1 cellular context compared by ENCODE assay signal in the genomic region with DNA sequence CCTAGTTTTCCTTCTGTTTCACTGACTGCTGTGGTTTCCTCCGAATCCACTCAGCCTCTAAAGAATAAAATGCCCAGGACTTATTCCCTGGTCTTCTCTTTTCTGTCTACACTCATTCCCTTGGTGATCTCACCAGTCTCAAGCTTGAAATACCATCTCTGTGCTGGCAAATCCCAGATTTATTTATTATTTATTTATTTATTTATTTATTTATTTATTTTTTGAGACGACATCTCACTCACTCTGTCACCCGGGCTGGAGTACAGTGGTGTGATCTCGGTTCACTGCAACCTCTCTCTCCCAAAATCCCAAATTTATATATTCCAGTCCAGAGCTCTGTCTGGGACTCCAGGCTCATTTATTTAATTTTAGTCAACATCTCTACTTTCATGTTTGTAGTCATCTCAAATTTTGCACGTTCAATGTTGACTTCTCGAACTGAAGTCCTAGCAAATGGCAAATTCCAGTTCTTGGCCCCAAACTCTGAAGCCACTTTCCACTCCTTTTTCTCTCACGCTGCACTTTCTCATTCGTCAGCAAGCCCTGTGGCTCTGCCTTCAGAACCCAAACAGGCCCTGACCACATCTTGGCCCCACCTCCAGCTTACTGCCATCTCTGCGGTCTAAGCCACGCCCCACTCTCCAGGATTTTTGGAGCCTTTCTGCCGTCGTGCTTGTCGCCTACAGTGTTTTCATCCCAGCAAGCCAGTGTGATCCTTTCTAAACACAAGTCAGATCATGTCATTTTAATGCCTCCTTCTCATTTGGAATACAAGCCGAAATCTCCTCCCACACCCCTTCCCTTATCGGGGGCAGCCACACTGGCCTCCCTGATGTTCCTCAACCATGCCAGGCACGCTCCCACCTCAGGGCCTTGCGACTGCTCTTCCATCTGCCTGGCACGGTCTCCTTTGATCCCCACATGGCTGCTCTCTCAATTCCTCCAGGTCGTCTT.
A peak's percentile ranks its signal among the peaks of the same experiment; 100 is the strongest.
TF ChIP-seq lines count a peak whose summit lies in the region.

No MANE protein-coding gene starts in this region.

TF ChIP-seq in HEK293, 187 proteins besides CTCF, POLR2A, EP300 and RAD21 (continued from another document and continues in another):
- no peak for TF ChIP-seq ZNF544 (tag by site-specific recombination; IDR thresholded peaks at IDR 0.05)
- TF ChIP-seq ZNF626 (tag by site-specific recombination; IDR thresholded peaks at IDR 0.05), result no peak
- peak; percentile 82 for TF ChIP-seq ZFHX2 (tag by site-specific recombination; conservative IDR thresholded peaks at IDR 0.05)
- TF ChIP-seq ZNF473 (tag by site-specific recombination; IDR thresholded peaks at IDR 0.05), result no peak
- TF ChIP-seq, protein P1, sequence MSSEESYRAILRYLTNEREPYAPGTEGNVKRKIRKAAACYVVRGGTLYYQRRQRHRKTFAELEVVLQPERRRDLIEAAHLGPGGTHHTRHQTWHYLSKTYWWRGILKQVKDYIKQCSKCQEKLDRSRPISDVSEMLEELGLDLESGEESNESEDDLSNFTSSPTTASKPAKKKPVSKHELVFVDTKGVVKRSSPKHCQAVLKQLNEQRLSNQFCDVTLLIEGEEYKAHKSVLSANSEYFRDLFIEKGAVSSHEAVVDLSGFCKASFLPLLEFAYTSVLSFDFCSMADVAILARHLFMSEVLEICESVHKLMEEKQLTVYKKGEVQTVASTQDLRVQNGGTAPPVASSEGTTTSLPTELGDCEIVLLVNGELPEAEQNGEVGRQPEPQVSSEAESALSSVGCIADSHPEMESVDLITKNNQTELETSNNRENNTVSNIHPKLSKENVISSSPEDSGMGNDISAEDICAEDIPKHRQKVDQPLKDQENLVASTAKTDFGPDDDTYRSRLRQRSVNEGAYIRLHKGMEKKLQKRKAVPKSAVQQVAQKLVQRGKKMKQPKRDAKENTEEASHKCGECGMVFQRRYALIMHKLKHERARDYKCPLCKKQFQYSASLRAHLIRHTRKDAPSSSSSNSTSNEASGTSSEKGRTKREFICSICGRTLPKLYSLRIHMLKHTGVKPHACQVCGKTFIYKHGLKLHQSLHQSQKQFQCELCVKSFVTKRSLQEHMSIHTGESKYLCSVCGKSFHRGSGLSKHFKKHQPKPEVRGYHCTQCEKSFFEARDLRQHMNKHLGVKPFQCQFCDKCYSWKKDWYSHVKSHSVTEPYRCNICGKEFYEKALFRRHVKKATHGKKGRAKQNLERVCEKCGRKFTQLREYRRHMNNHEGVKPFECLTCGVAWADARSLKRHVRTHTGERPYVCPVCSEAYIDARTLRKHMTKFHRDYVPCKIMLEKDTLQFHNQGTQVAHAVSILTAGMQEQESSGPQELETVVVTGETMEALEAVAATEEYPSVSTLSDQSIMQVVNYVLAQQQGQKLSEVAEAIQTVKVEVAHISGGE (tag by site-specific recombination; conservative IDR thresholded peaks at IDR 0.05; ENCODE audit: low read depth), result peak; percentile 66
- no peak for TF ChIP-seq SETDB1 (IDR thresholded peaks at IDR 0.05; ENCODE audit: insufficient read length, low read length)
- TF ChIP-seq GLIS2 (tag by site-specific recombination; IDR thresholded peaks at IDR 0.05), result no peak
- peak; percentile 39; the same call in 1 of the 2 replicates for TF ChIP-seq SP7 (tag by site-specific recombination; IDR thresholded peaks at IDR 0.05)
- TF ChIP-seq ZNF391 (tag by site-specific recombination; IDR thresholded peaks at IDR 0.05; ENCODE audit: borderline replicate concordance, low read depth), result no peak
- 0 out of 2 replicates have a peak, but pooled peaks have one; percentile 23 for TF ChIP-seq ZNF404 (tag by site-specific recombination; IDR thresholded peaks at IDR 0.05)
- TF ChIP-seq, protein P2, sequence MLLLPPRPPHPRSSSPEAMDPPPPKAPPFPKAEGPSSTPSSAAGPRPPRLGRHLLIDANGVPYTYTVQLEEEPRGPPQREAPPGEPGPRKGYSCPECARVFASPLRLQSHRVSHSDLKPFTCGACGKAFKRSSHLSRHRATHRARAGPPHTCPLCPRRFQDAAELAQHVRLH (tag by site-specific recombination; IDR thresholded peaks at IDR 0.05), result peak; percentile 34; the same call in 1 of the 2 replicates
- peak; percentile 52; the same call in 1 of the 2 replicates for TF ChIP-seq ZNF266 (tag by site-specific recombination; IDR thresholded peaks at IDR 0.05; ENCODE audit: low read depth)
- peak; percentile 12 for TF ChIP-seq ZNF629 (tag by site-specific recombination; IDR thresholded peaks at IDR 0.05)
- TF ChIP-seq ZNF658 (tag by site-specific recombination; IDR thresholded peaks at IDR 0.05), result no peak
- TF ChIP-seq GLI4 (tag by site-specific recombination; IDR thresholded peaks at IDR 0.05), result no peak
- peak; percentile 91 for TF ChIP-seq PRDM1 (tag by site-specific recombination; IDR thresholded peaks at IDR 0.05)
- no peak; the same call in 1 of the 2 replicates for TF ChIP-seq ZNF433 (tag by site-specific recombination; IDR thresholded peaks at IDR 0.05; ENCODE audit: low read depth)
- no peak for TF ChIP-seq ZNF510 (tag by site-specific recombination; IDR thresholded peaks at IDR 0.05; ENCODE audit: insufficient replicate concordance)
- TF ChIP-seq ZEB2 (tag by site-specific recombination; IDR thresholded peaks at IDR 0.05), result no peak
- TF ChIP-seq, protein P3, sequence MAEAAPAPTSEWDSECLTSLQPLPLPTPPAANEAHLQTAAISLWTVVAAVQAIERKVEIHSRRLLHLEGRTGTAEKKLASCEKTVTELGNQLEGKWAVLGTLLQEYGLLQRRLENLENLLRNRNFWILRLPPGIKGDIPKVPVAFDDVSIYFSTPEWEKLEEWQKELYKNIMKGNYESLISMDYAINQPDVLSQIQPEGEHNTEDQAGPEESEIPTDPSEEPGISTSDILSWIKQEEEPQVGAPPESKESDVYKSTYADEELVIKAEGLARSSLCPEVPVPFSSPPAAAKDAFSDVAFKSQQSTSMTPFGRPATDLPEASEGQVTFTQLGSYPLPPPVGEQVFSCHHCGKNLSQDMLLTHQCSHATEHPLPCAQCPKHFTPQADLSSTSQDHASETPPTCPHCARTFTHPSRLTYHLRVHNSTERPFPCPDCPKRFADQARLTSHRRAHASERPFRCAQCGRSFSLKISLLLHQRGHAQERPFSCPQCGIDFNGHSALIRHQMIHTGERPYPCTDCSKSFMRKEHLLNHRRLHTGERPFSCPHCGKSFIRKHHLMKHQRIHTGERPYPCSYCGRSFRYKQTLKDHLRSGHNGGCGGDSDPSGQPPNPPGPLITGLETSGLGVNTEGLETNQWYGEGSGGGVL (tag by site-specific recombination; IDR thresholded peaks at IDR 0.05), result no peak
- no peak for TF ChIP-seq IKZF3 (tag by site-specific recombination; IDR thresholded peaks at IDR 0.05)
- no peak for TF ChIP-seq ZNF621 (tag by site-specific recombination; IDR thresholded peaks at IDR 0.05)
- TF ChIP-seq, protein P4, sequence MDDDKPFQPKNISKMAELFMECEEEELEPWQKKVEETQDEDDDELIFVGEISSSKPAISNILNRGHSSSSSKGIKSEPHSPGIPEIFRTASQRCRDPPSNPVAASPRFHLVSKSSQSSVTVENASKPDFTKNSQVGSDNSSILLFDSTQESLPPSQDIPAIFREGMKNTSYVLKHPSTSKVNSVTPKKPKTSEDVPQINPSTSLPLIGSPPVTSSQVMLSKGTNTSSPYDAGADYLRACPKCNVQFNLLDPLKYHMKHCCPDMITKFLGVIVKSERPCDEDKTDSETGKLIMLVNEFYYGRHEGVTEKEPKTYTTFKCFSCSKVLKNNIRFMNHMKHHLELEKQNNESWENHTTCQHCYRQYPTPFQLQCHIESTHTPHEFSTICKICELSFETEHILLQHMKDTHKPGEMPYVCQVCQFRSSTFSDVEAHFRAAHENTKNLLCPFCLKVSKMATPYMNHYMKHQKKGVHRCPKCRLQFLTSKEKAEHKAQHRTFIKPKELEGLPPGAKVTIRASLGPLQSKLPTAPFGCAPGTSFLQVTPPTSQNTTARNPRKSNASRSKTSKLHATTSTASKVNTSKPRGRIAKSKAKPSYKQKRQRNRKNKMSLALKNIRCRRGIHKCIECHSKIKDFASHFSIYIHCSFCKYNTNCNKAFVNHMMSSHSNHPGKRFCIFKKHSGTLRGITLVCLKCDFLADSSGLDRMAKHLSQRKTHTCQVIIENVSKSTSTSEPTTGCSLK (tag by site-specific recombination; IDR thresholded peaks at IDR 0.05), result no peak
- TF ChIP-seq ZFP3 (tag by site-specific recombination; IDR thresholded peaks at IDR 0.05; ENCODE audit: low read depth), result no peak
- TF ChIP-seq GLIS1 (tag by site-specific recombination; IDR thresholded peaks at IDR 0.05), result no peak
- no peak for TF ChIP-seq ZNF23 (tag by site-specific recombination; IDR thresholded peaks at IDR 0.05; ENCODE audit: borderline replicate concordance)
- TF ChIP-seq ZNF600 (tag by site-specific recombination; IDR thresholded peaks at IDR 0.05), result peak; percentile 86
- TF ChIP-seq KLF7 (tag by site-specific recombination; IDR thresholded peaks at IDR 0.05; ENCODE audit: borderline replicate concordance), result no peak
- TF ChIP-seq ZNF350 (tag by site-specific recombination; IDR thresholded peaks at IDR 0.05), result no peak
- TF ChIP-seq, protein P5, sequence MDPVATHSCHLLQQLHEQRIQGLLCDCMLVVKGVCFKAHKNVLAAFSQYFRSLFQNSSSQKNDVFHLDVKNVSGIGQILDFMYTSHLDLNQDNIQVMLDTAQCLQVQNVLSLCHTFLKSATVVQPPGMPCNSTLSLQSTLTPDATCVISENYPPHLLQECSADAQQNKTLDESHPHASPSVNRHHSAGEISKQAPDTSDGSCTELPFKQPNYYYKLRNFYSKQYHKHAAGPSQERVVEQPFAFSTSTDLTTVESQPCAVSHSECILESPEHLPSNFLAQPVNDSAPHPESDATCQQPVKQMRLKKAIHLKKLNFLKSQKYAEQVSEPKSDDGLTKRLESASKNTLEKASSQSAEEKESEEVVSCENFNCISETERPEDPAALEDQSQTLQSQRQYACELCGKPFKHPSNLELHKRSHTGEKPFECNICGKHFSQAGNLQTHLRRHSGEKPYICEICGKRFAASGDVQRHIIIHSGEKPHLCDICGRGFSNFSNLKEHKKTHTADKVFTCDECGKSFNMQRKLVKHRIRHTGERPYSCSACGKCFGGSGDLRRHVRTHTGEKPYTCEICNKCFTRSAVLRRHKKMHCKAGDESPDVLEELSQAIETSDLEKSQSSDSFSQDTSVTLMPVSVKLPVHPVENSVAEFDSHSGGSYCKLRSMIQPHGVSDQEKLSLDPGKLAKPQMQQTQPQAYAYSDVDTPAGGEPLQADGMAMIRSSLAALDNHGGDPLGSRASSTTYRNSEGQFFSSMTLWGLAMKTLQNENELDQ (tag by site-specific recombination; IDR thresholded peaks at IDR 0.05; ENCODE audit: low read depth), result no peak
- TF ChIP-seq ZNF146 (tag by site-specific recombination; IDR thresholded peaks at IDR 0.05), result peak; percentile 5; the same call in 1 of the 2 replicates
- TF ChIP-seq, protein P6, sequence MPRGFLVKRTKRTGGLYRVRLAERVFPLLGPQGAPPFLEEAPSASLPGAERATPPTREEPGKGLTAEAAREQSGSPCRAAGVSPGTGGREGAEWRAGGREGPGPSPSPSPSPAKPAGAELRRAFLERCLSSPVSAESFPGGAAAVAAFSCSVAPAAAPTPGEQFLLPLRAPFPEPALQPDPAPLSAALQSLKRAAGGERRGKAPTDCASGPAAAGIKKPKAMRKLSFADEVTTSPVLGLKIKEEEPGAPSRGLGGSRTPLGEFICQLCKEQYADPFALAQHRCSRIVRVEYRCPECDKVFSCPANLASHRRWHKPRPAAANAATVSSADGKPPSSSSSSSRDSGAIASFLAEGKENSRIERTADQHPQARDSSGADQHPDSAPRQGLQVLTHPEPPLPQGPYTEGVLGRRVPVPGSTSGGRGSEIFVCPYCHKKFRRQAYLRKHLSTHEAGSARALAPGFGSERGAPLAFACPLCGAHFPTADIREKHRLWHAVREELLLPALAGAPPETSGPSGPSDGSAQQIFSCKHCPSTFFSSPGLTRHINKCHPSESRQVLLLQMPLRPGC (tag by site-specific recombination; IDR thresholded peaks at IDR 0.05), result no peak
- no peak for TF ChIP-seq ZNF48 (tag by site-specific recombination; IDR thresholded peaks at IDR 0.05)
- TF ChIP-seq, protein P7, sequence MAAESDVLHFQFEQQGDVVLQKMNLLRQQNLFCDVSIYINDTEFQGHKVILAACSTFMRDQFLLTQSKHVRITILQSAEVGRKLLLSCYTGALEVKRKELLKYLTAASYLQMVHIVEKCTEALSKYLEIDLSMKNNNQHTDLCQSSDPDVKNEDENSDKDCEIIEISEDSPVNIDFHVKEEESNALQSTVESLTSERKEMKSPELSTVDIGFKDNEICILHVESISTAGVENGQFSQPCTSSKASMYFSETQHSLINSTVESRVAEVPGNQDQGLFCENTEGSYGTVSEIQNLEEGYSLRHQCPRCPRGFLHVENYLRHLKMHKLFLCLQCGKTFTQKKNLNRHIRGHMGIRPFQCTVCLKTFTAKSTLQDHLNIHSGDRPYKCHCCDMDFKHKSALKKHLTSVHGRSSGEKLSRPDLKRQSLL (tag by site-specific recombination; IDR thresholded peaks at IDR 0.05), result no peak
- no peak for TF ChIP-seq ZNF239 (tag by site-specific recombination; IDR thresholded peaks at IDR 0.05)
- TF ChIP-seq, protein P8, sequence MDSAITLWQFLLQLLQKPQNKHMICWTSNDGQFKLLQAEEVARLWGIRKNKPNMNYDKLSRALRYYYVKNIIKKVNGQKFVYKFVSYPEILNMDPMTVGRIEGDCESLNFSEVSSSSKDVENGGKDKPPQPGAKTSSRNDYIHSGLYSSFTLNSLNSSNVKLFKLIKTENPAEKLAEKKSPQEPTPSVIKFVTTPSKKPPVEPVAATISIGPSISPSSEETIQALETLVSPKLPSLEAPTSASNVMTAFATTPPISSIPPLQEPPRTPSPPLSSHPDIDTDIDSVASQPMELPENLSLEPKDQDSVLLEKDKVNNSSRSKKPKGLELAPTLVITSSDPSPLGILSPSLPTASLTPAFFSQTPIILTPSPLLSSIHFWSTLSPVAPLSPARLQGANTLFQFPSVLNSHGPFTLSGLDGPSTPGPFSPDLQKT (IDR thresholded peaks at IDR 0.05; ENCODE audit: borderline replicate concordance, low read depth, low read length), result no peak
- no peak for TF ChIP-seq RBAK (tag by site-specific recombination; IDR thresholded peaks at IDR 0.05)
- no peak for TF ChIP-seq ZNF549 (tag by site-specific recombination; IDR thresholded peaks at IDR 0.05)
- no peak for TF ChIP-seq ZNF677 (tag by site-specific recombination; IDR thresholded peaks at IDR 0.05)
- TF ChIP-seq ZNF211 (tag by site-specific recombination; IDR thresholded peaks at IDR 0.05; ENCODE audit: low read depth), result no peak
- TF ChIP-seq KLF1 (tag by site-specific recombination; IDR thresholded peaks at IDR 0.05), result no peak
- no peak; the same call in 1 of the 2 replicates for TF ChIP-seq ZNF324 (tag by site-specific recombination; IDR thresholded peaks at IDR 0.05)
- no peak for TF ChIP-seq ZNF776 (tag by site-specific recombination; IDR thresholded peaks at IDR 0.05; ENCODE audit: borderline replicate concordance)
- no peak for TF ChIP-seq ZFP37 (tag by site-specific recombination; IDR thresholded peaks at IDR 0.05)
- no peak for TF ChIP-seq ZNF311 (tag by site-specific recombination; IDR thresholded peaks at IDR 0.05; ENCODE audit: borderline replicate concordance)
- no peak for TF ChIP-seq ZNF37A (tag by site-specific recombination; IDR thresholded peaks at IDR 0.05)
- TF ChIP-seq SP3 (tag by site-specific recombination; IDR thresholded peaks at IDR 0.05), result no peak; the same call in 1 of the 2 replicates
- no peak for TF ChIP-seq ZNF132 (tag by site-specific recombination; IDR thresholded peaks at IDR 0.05; ENCODE audit: borderline replicate concordance)
